10 cellular contexts compared by ENCODE assay signal in the genomic region with DNA sequence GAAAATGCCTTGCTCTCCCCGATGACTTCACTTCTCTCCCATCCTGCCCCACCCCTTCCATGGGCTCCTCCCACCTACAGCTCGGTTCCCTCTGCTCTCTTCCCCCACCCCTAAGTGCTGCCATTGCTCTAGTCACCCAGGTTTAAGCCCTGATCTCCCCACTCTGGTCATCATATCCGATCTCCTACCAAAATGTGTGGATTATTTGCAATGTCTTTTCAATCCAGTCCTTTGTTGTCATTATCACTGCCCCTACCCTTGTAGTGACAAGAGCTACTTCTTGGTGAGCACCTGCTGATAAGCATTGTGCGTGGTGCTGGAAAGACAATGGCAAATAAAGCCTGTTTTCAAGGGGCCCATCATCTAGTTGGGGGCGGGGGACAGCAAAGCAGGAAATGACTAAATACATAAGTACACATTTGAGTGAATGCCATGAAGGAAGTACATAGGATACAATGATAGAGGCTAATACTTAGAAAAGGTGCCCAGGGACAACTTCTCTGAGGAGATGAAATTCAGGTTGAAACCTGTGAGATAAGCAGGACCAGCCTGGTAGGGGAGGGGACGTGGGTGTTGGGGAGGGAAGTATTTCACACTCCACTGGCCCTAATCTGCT.
A peak's percentile ranks its signal among the peaks of the same experiment; 100 is the strongest.
DNase-seq lines count a peak whose midpoint lies in the region; ATAC-seq, FAIRE-seq and TF ChIP-seq lines count a peak whose summit lies in the region.
"Had no signal": no experiment of that assay in that cellular context is flagged by ENCODE, and none has a peak within 500 bp of the region (broad histone marks: within the 10 kb centered on the region; RNA-seq: fewer than 3 reads in every experiment).

No MANE protein-coding gene starts in this region.

- H3K4me3 Mint-ChIP-seq in astrocyte (ENCODE audit: unreplicated experiment): no peak overlapping the region

- H3K36me3 Mint-ChIP-seq in astrocyte (ENCODE audit: low read depth, unreplicated experiment): no peaks in the 10 kb centered on the region

- H3K36me3 ChIP-seq in astrocyte (ENCODE audit: insufficient read depth, low read length): no peaks in the 10 kb centered on the region
- H3K36me3 ChIP-seq: adrenal gland had no signal

- H4K20me1 ChIP-seq in astrocyte (ENCODE audit: insufficient read depth, low read length): no peaks in the 10 kb centered on the region

- H3K27me3 ChIP-seq in astrocyte (ENCODE audit: insufficient read depth, low read length): no peaks in the 10 kb centered on the region

- H3K79me2 ChIP-seq in astrocyte (ENCODE audit: insufficient read depth, low read length): no peaks in the 10 kb centered on the region

- peak; percentile 50 for ATAC-seq in GM18861 (IDR thresholded peaks at IDR 0.05; ENCODE audit: unreplicated experiment)
- ATAC-seq in HG03521 (IDR thresholded peaks at IDR 0.05; ENCODE audit: unreplicated experiment): no peak

- FAIRE-seq in astrocyte (lab: Jason Lieb, UNC): peak; percentile 85

- peak; percentile 36 for DNase-seq in A172 (ENCODE audit: low spot score)
- DNase-seq in NCI-H146 (lab: John Stamatoyannopoulos, UW): peak; percentile 87
- no peak for DNase-seq in astrocyte (ENCODE audit: low read depth)
- DNase-seq in cerebellar cortex (ENCODE audit: low spot score): no peak
- no peak for DNase-seq in NCI-H524 (lab: John Stamatoyannopoulos, UW)
- DNase-seq in Ammon's horn (ENCODE audit: low spot score): no peak
- DNase-seq: adrenal gland, Karpas-422 had no signal

- H3K9me3 ChIP-seq in astrocyte (ENCODE audit: insufficient read depth, low read depth, low read length): no peaks in the 10 kb centered on the region
- H3K9me3 ChIP-seq: adrenal gland had no signal

- H3K4me1 ChIP-seq in astrocyte (ENCODE audit: insufficient read depth, low read length): peaks cover 9% of the 10 kb centered on the region
- H3K4me1 ChIP-seq: adrenal gland had no signal

- H3K27ac ChIP-seq in astrocyte (ENCODE audit: low read depth, low read length): no peak overlapping the region
- H3K27ac ChIP-seq: adrenal gland had no signal

- H3K4me1 Mint-ChIP-seq in astrocyte (ENCODE audit: low read depth, unreplicated experiment): peaks cover 10% of the 10 kb centered on the region

- no peak for TF ChIP-seq CTCF in astrocyte (IDR thresholded peaks at IDR 0.05; ENCODE audit: insufficient read depth, low read depth, low read length)

- H3K4me2 ChIP-seq in astrocyte (ENCODE audit: low read length): peak overlapping the region; percentile 48

- no peak overlapping the region for H3K4me3 ChIP-seq in astrocyte (ENCODE audit: insufficient read depth, low read depth, low read length)
- H3K4me3 ChIP-seq: adrenal gland had no signal

- no peak overlapping the region for H3K27ac Mint-ChIP-seq in astrocyte (ENCODE audit: unreplicated experiment)

- H3K9ac ChIP-seq in astrocyte (ENCODE audit: low read length): no peak overlapping the region

- H2AFZ ChIP-seq in astrocyte (ENCODE audit: low read depth, low read length): peak overlapping the region; percentile 56

- no peaks in the 10 kb centered on the region for H3K9me3 Mint-ChIP-seq in astrocyte (ENCODE audit: unreplicated experiment)

- no peaks in the 10 kb centered on the region for H3K27me3 Mint-ChIP-seq in astrocyte (ENCODE audit: low read depth, unreplicated experiment)

Comparison
In these comparisons a context has a peak if more than half of its experiments do, and no peak if none do; other contexts are left out.
1. DNase-seq: peak in A172 (single experiment) and NCI-H146 (single experiment); none in astrocyte (single experiment), cerebellar cortex (single experiment), NCI-H524 (0 of 2) and Ammon's horn (single experiment).